ENCODE assay signal across 1 cellular context in the genomic region with DNA sequence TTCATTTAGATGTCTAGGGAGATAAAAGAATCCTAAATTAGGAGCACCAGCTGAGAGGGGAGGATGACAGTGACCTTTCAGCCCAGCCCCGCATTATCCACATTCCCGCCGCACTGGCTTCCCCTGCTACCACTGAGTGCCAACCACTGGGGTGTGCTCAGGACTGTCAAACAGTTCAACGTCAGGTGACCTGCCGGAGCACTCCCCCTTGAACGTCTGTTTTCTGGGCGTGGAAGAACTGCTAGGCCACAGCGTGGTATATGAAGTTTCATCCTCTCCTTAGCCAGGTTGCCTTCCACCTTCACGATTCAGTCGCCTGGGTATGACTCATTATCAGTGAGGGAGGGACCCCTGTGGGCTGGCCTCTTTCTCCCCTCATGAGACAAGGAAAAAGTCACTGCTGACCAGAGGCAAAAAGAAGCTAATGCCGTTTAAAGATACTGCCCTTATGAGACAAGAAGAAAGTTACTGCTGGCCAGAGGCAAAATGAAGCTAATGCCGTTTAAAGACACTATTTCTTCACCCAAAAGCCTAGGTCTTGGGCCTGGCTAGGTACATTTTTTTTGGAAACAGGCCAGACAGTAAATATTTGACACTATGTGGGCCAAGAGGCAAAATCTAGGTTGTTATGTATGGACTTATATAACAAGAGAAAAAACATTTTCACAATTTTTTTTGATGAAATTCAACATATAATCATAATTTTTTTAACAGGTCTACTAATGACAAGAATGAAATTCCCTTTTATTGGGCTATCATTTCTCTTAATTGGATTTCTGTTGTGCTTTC.
TF ChIP-seq lines count a peak whose summit lies in the region.

No MANE protein-coding gene starts in this region.

TF ChIP-seq in K562, 482 proteins besides CTCF, POLR2A, EP300 and RAD21:
- TF ChIP-seq JUND (IDR thresholded peaks at IDR 0.05; ENCODE audit: borderline replicate concordance, low read depth, low read length) (0 out of 2 replicates have a peak, but pooled peaks have one; percentile 39), JUND (tag; IDR thresholded peaks at IDR 0.05; ENCODE audit: borderline replicate concordance, low read depth, low read length) (no peak), DACH1 (IDR thresholded peaks at IDR 0.05; ENCODE audit: partially characterized antibody) (no peak), BHLHE40 (IDR thresholded peaks at IDR 0.05; ENCODE audit: low read length) (peak; percentile 39; the same call in 1 of the 2 replicates), NFXL1 (CRISPR knock-in tag; IDR thresholded peaks at IDR 0.05) (no peak), JUN (IDR thresholded peaks at IDR 0.05; ENCODE audit: borderline replicate concordance, low read depth, low read length) (0 out of 2 replicates have a peak, but pooled peaks have one; percentile 29), JUN (CRISPR knock-in tag; IDR thresholded peaks at IDR 0.05; ENCODE audit: borderline replicate concordance) (no peak)
- TF ChIP-seq, protein P1, sequence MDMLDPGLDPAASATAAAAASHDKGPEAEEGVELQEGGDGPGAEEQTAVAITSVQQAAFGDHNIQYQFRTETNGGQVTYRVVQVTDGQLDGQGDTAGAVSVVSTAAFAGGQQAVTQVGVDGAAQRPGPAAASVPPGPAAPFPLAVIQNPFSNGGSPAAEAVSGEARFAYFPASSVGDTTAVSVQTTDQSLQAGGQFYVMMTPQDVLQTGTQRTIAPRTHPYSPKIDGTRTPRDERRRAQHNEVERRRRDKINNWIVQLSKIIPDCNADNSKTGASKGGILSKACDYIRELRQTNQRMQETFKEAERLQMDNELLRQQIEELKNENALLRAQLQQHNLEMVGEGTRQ (CRISPR knock-in tag; IDR thresholded peaks at IDR 0.05): 0 out of 2 replicates have a peak, but pooled peaks have one; percentile 28
- TF ChIP-seq, protein P2, sequence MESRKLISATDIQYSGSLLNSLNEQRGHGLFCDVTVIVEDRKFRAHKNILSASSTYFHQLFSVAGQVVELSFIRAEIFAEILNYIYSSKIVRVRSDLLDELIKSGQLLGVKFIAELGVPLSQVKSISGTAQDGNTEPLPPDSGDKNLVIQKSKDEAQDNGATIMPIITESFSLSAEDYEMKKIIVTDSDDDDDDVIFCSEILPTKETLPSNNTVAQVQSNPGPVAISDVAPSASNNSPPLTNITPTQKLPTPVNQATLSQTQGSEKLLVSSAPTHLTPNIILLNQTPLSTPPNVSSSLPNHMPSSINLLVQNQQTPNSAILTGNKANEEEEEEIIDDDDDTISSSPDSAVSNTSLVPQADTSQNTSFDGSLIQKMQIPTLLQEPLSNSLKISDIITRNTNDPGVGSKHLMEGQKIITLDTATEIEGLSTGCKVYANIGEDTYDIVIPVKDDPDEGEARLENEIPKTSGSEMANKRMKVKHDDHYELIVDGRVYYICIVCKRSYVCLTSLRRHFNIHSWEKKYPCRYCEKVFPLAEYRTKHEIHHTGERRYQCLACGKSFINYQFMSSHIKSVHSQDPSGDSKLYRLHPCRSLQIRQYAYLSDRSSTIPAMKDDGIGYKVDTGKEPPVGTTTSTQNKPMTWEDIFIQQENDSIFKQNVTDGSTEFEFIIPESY (CRISPR knock-in tag; IDR thresholded peaks at IDR 0.05): peak; percentile 76
- TF ChIP-seq, protein P3, sequence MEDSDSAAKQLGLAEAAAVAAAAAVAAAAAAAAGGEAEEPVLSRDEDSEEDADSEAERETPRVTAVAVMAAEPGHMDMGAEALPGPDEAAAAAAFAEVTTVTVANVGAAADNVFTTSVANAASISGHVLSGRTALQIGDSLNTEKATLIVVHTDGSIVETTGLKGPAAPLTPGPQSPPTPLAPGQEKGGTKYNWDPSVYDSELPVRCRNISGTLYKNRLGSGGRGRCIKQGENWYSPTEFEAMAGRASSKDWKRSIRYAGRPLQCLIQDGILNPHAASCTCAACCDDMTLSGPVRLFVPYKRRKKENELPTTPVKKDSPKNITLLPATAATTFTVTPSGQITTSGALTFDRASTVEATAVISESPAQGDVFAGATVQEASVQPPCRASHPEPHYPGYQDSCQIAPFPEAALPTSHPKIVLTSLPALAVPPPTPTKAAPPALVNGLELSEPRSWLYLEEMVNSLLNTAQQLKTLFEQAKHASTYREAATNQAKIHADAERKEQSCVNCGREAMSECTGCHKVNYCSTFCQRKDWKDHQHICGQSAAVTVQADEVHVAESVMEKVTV (CRISPR knock-in tag; IDR thresholded peaks at IDR 0.05): no peak
- TF ChIP-seq, protein P4, sequence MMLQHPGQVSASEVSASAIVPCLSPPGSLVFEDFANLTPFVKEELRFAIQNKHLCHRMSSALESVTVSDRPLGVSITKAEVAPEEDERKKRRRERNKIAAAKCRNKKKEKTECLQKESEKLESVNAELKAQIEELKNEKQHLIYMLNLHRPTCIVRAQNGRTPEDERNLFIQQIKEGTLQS (IDR thresholded peaks at IDR 0.05): peak; percentile 44; the same call in 1 of the 2 replicates
- TF ChIP-seq, protein P4 (CRISPR knock-in tag; conservative IDR thresholded peaks at IDR 0.05): no peak
